25 cellular contexts compared by ENCODE assay signal in the genomic region with DNA sequence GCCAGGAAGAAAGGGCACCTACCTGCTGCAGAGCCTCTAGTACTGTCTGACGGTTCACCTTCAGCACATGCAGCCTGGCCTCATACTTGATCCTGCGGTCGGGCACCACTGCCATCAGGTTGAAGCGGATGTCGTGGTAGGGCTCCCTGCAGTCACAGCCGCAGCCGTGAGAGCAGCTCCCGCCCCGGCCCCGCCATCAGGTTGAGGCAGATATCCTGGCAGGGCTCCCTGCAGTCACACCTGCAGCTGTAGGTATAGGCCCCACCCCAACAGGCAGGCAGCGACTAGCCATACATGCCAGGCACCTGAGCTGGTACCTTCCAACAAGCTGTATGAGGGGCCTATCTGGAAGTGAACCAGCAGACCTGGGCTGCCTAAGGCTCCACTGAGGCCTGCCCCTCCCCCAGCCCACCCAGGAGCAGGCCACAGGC. TPM values are rescaled to one million over a fixed set of nuclear protein-coding genes. Genes with fewer than 3 reads are reported as not detected.
A peak's percentile ranks its signal among the peaks of the same experiment; 100 is the strongest.
DNase-seq lines count a peak whose midpoint lies in the region; ATAC-seq, FAIRE-seq and TF ChIP-seq lines count a peak whose summit lies in the region.
"Had no signal": no experiment of that assay in that cellular context is flagged by ENCODE, and none has a peak within 500 bp of the region (broad histone marks: within the 10 kb centered on the region; RNA-seq: fewer than 3 reads in every experiment).

No MANE protein-coding gene starts in this region.

- no peak for TF ChIP-seq EP300 in K562 (IDR thresholded peaks at IDR 0.05; ENCODE audit: low read length)

- WGBS in K562 (ENCODE audit: insufficient coverage, low coverage, missing lambda C conversion rate): no CpG with 5 or more reads among the region's 11 CpGs
- 47 to 81% methylated on average over 8 to 11 of the region's 11 CpGs for whole genome bisulfite sequencing in lower leg skin, 2 donors
- WGBS in thymus: 94% methylated on average over 11 of the region's 11 CpGs

- H3K4me1 ChIP-seq in K562 (replicated peaks in 1 of 2; ENCODE audit: control insufficient read depth in 2 of 2, insufficient read depth in 2 of 2, low read length in 2 of 2) (peaks cover 6 to 18% of the 10 kb centered on the region in 2 experiments; a peak in 4 of 5 replicates), thymus (ENCODE audit: control insufficient read depth, insufficient read depth, low read length) (peaks cover 7% of the 10 kb centered on the region)

- H3K4me2 ChIP-seq in K562 (ENCODE audit: insufficient read depth, low read length): 0 out of 2 replicates have a peak overlapping the region, but pooled peaks have one; percentile 5
- H3K4me2 ChIP-seq: BLaER1 treated with 17β-estradiol and CSF1 and Interleukin-3, amounts not matched to agents 10 nM and 100 nM had no signal

- H3K27me3 Mint-ChIP-seq in activated T-cell treated with anti-CD3 and anti-CD28 coated beads, Interleukin-2, amount 50 U/mL, for 4 hours (ENCODE audit: low read depth): no peaks in the 10 kb centered on the region

- no peak for TF ChIP-seq CTCF in K562 (IDR thresholded peaks at IDR 0.05 in 2 of 3, conservative IDR thresholded peaks at IDR 0.05 in 1 of 3; ENCODE audit: insufficient read depth in 2 of 3, low read depth in 1 of 3, low read length in 3 of 3)
- no peak for TF ChIP-seq CTCF in lower leg skin (IDR thresholded peaks at IDR 0.05)

- POLR2A ChIA-PET in K562 (lab: Yijun Ruan, JAX): interaction anchor here (0.6 kb wide), 1 partner anchor 268 kb away, joined by 4 read pairs; no protein-coding TSS in a partner anchor
- POLR2A ChIA-PET in HEK293T (lab: Yijun Ruan, JAX): no interaction called here

- TF ChIP-seq RAD21 in K562 (CRISPR knock-in tag; conservative IDR thresholded peaks at IDR 0.05 in 1 of 2, IDR thresholded peaks at IDR 0.05 in 1 of 2): no peak

- H3K4me1 Mint-ChIP-seq in activated T-cell treated with anti-CD3 and anti-CD28 coated beads, Interleukin-2, amount 50 U/mL, for 4 hours (ENCODE audit: low read depth): peaks cover 27% of the 10 kb centered on the region

- no peaks in the 10 kb centered on the region for H3K9me3 ChIP-seq in K562 (replicated peaks; ENCODE audit: control insufficient read depth, insufficient read depth, low read depth, low read length)
- H3K9me3 ChIP-seq in thymus (ENCODE audit: control insufficient read depth): no peaks in the 10 kb centered on the region
- H3K9me3 ChIP-seq: ascending aorta; BLaER1 treated with 17β-estradiol and CSF1 and Interleukin-3, amounts not matched to agents 10 nM and 100 nM; right lobe of liver had no signal

- FAIRE-seq in K562 (lab: Jason Lieb, UNC): no peak
- FAIRE-seq in RCC 7860 (lab: Jason Lieb, UNC): no peak
- FAIRE-seq: GM12892 had no signal

- H3K27me3 ChIP-seq in K562 (ENCODE audit: control insufficient read depth in 2 of 2, insufficient read depth in 2 of 2, low read length in 2 of 2): no peaks in the 10 kb centered on the region
- H3K27me3 ChIP-seq in thymus (ENCODE audit: control insufficient read depth, insufficient read depth): no peaks in the 10 kb centered on the region
- H3K27me3 ChIP-seq: ascending aorta; BLaER1 treated with 17β-estradiol and CSF1 and Interleukin-3, amounts not matched to agents 10 nM and 100 nM; right lobe of liver had no signal

- H3K36me3 ChIP-seq in K562 (ENCODE audit: control insufficient read depth, insufficient read depth, low read length) (peaks cover 76% of the 10 kb centered on the region; the same call in 2 of the 3 replicates), thymus (ENCODE audit: control insufficient read depth, insufficient read depth) (peaks cover 69% of the 10 kb centered on the region)

- H3K27ac ChIP-seq in K562 (ENCODE audit: extremely low read depth, low read depth, low read length): no peak overlapping the region; the same call in 2 of the 3 replicates
- peak overlapping the region; percentile 15 for H3K27ac ChIP-seq in thymus (ENCODE audit: low read depth)
- H3K27ac ChIP-seq: ascending aorta; BLaER1 treated with 17β-estradiol and CSF1 and Interleukin-3, amounts not matched to agents 10 nM and 100 nM; right lobe of liver had no signal

- CTCF ChIA-PET in K562 (lab: Yijun Ruan, JAX; ENCODE audit: low intra/inter-chr PET ratio) (no interaction called here), HEK293T (lab: Yijun Ruan, JAX) (no interaction called here)

- no TSS peak for BruUV-seq in K562 (replicated peaks; lab: Mats Ljungman, UMichigan)

- H4K20me1 ChIP-seq in K562 (replicated peaks; ENCODE audit: control insufficient read depth, insufficient read depth, low read length): no peaks in the 10 kb centered on the region

- H3K9ac ChIP-seq in K562 (ENCODE audit: insufficient read depth in 1 of 2, low read depth in 2 of 2, low read length in 2 of 2): 0 out of 4 replicates have a peak overlapping the region, but pooled peaks of 1 of the 2 experiments have one; percentile 14

- no peak overlapping the region for H3K4me3 ChIP-seq in K562
- H3K4me3 ChIP-seq in lower leg skin (ENCODE audit: low read depth, poor library complexity, severe bottlenecking): no peak overlapping the region
- no peak overlapping the region for H3K4me3 ChIP-seq in thymus (ENCODE audit: low read length)
- H3K4me3 ChIP-seq: ascending aorta; BLaER1 treated with 17β-estradiol and CSF1 and Interleukin-3, amounts not matched to agents 10 nM and 100 nM; right lobe of liver had no signal

- DNase-seq in activated T-cell treated with anti-CD3 and anti-CD28 coated beads, Interleukin-2, amount 50 U/mL, for 1 hour: peak; percentile 17
- no peak for DNase-seq in activated T-cell treated with anti-CD3 and anti-CD28 coated beads, Interleukin-2, amount 50 U/mL, for 4 hours
- DNase-seq in K562 (ENCODE audit: extremely low read depth in 1 of 4, low spot score in 3 of 4) (no peak), lower leg skin (ENCODE audit: low spot score in 2 of 2) (peak; percentile 82 to 90), NCI-H345 (lab: John Stamatoyannopoulos, UW) (no peak), RCC 7860 (ENCODE audit: low spot score) (no peak), HEK293T (ENCODE audit: extremely low spot score) (no peak)
- DNase-seq: 8988T; activated CD4-positive, CD25-positive, alpha-beta regulatory T cell; activated gamma-delta T cell; endodermal cell; GF-D8; hypothalamus; NCI-H1048; NCI-H2081 treated with DMSO at 0.1 percent for 48 hours; NCI-H748 treated with DMSO at 0.1 percent for 48 hours; occipital lobe; stimulated activated CD4-positive, alpha-beta T cell treated with anti-CD3 and anti-CD28 coated beads, Interleukin-4, amount 100 ng/mL, for 1 hour; T-helper 9 cell had no signal

- peaks cover 34% of the 10 kb centered on the region for H3K36me3 Mint-ChIP-seq in activated T-cell treated with anti-CD3 and anti-CD28 coated beads, Interleukin-2, amount 50 U/mL, for 4 hours (ENCODE audit: insufficient read depth)

- ATAC-seq in activated T-cell treated with anti-CD3 and anti-CD28 coated beads, Interleukin-2, amount 50 U/mL, for 4 hours: no peak
- no peak for ATAC-seq in K562
- ATAC-seq: right lobe of liver, SK-N-SH treated with all-trans-retinoic acid at 6 μM for 48 hours had no signal

- H3K79me2 ChIP-seq in K562 (ENCODE audit: control insufficient read depth, insufficient read depth, low read length): peaks cover 29% of the 10 kb centered on the region

- intact Hi-C loops in K562 (cut with micrococcal nuclease): no loop called here
- intact Hi-C loops in lower leg skin (cut with DNase I; ENCODE audit: low total_unique reads): no loop called here

- TF ChIP-seq POLR2A in K562 (conservative IDR thresholded peaks at IDR 0.05) (no peak), lower leg skin (IDR thresholded peaks at IDR 0.05) (no peak)

- no peaks in the 10 kb centered on the region for H3K9me1 ChIP-seq in K562 (ENCODE audit: control insufficient read depth, insufficient read depth, low read length)

- no peak overlapping the region for H3K4me3 Mint-ChIP-seq in activated T-cell treated with anti-CD3 and anti-CD28 coated beads, Interleukin-2, amount 50 U/mL, for 4 hours
- H3K4me3 Mint-ChIP-seq: endodermal cell had no signal

- in situ Hi-C loops in K562 (cut with MboI): no loop called here

- H3K9me3 Mint-ChIP-seq in activated T-cell treated with anti-CD3 and anti-CD28 coated beads, Interleukin-2, amount 50 U/mL, for 4 hours: no peaks in the 10 kb centered on the region
- H3K9me3 Mint-ChIP-seq: endodermal cell had no signal

- no peak overlapping the region for H2AFZ ChIP-seq in K562 (ENCODE audit: low read depth, low read length)

RNA-seq across cellular contexts. Expression of a gene that starts 3.6 kb away (rescaled TPM):
- total RNA-seq in activated T-cell treated with anti-CD3 and anti-CD28 coated beads, Interleukin-2, amount 50 U/mL, for 4 hours: 100 to 1,000 TPM; 117 to 130 (median 127) TPM
- 67.6 and 158 TPM in 2 replicates for total RNA-seq in K562 (2011; cell fraction: chromatin; rRNA removed; ENCODE audit: low replicate concordance)
- total RNA-seq in K562 (2011; cell fraction: nucleolus; rRNA removed): 94.0 and 97.9 TPM in 2 replicates
- 61.2 and 63.2 TPM in 2 replicates for total RNA-seq in K562 (2011; cell fraction: nucleoplasm; rRNA removed)
- total RNA-seq in K562 (2014; rRNA removed) (60.4 and 69.1 TPM in 2 replicates), K562 (2014; rRNA removed; fragmentation: Illumina TruSeq; extraction: Trizol) (21.6 and 25.8 TPM in 2 replicates), K562 (2015; rRNA removed; fragmentation: Illumina TruSeq; extraction: Trizol) (35.4 and 37.5 TPM in 2 replicates), K562 (2021) (64.9 and 66.6 TPM in 2 replicates), lower leg skin (10 to 100 TPM; 62.5 to 95.5 (median 89.7) TPM)
- polyA plus RNA-seq in K562 (2011; rRNA removed) (51.8 and 56.1 TPM in 2 replicates), K562 (2014; fragmentation: Illumina TruSeq; extraction: Trizol) (37.5 and 48.7 TPM in 2 replicates), K562 (2014; fragmentation: Nextera tagmentation; extraction: Ambion mirVana) (1 to 10 TPM; 3.4 to 5.4 TPM), K562 (2014; rRNA removed) (42.5 and 47.8 TPM in 2 replicates), thymus (86.0 TPM)
- polyA plus RNA-seq in K562 (2011; cell fraction: cytosol; rRNA removed): 55.1 and 78.1 TPM in 2 replicates
- 152 and 164 TPM in 2 replicates for polyA plus RNA-seq in K562 (2011; cell fraction: nucleus; rRNA removed)
- 55.2 and 58.8 TPM in 2 replicates for polyA plus RNA-seq in K562 (2012)
- 34.0 and 46.9 TPM in 2 replicates for polyA minus RNA-seq in K562 (2011; rRNA and poly(A)+ RNA removed)
- polyA minus RNA-seq in K562 (2011; cell fraction: cytosol; rRNA and poly(A)+ RNA removed): 28.6 and 32.7 TPM in 2 replicates
- 43.1 and 47.4 TPM in 2 replicates for polyA minus RNA-seq in K562 (2011; cell fraction: nucleus; rRNA and poly(A)+ RNA removed)

RNA-seq across cellular contexts. Expression of a gene that starts 4.2 kb away (rescaled TPM):
- total RNA-seq in activated T-cell treated with anti-CD3 and anti-CD28 coated beads, Interleukin-2, amount 50 U/mL, for 4 hours: 1 to 10 TPM; 3.6 to 5.0 (median 4.8) TPM
- 31.9 and 35.6 TPM in 2 replicates for total RNA-seq in K562 (2011; cell fraction: chromatin; rRNA removed; ENCODE audit: low replicate concordance)
- total RNA-seq in K562 (2011; cell fraction: nucleolus; rRNA removed): 25.5 and 28.0 TPM in 2 replicates
- 20.6 and 25.9 TPM in 2 replicates for total RNA-seq in K562 (2011; cell fraction: nucleoplasm; rRNA removed)
- total RNA-seq in K562 (2014; rRNA removed) (16.8 and 21.5 TPM in 2 replicates), K562 (2014; rRNA removed; fragmentation: Illumina TruSeq; extraction: Trizol) (12.7 and 18.0 TPM in 2 replicates), K562 (2015; rRNA removed; fragmentation: Illumina TruSeq; extraction: Trizol) (19.0 and 20.2 TPM in 2 replicates), K562 (2021) (16.7 and 19.5 TPM in 2 replicates), lower leg skin (10 to 100 TPM in 2 of 4 donors, 1 to 10 TPM in 2; 6.5 to 15.7 (median 10.9) TPM)
- polyA plus RNA-seq in K562 (2011; rRNA removed) (27.5 and 28.3 TPM in 2 replicates), K562 (2014; fragmentation: Illumina TruSeq; extraction: Trizol) (18.3 and 18.4 TPM in 2 replicates), K562 (2014; fragmentation: Nextera tagmentation; extraction: Ambion mirVana) (1 to 10 TPM; 2.4 to 4.1 TPM), K562 (2014; rRNA removed) (28.7 and 29.1 TPM in 2 replicates), thymus (9.1 TPM)
- 10.7 and 16.3 TPM in 2 replicates for polyA plus RNA-seq in K562 (2011; cell fraction: cytosol; rRNA removed)
- 33.0 and 39.3 TPM in 2 replicates for polyA plus RNA-seq in K562 (2011; cell fraction: nucleus; rRNA removed)
- polyA plus RNA-seq in K562 (2012): 14.0 and 20.6 TPM in 2 replicates
- polyA minus RNA-seq in K562 (2011; rRNA and poly(A)+ RNA removed): 17.5 and 19.1 TPM in 2 replicates
- 7.0 and 9.6 TPM in 2 replicates for polyA minus RNA-seq in K562 (2011; cell fraction: cytosol; rRNA and poly(A)+ RNA removed)
- polyA minus RNA-seq in K562 (2011; cell fraction: nucleus; rRNA and poly(A)+ RNA removed): 13.9 and 14.5 TPM in 2 replicates
- total RNA-seq: ascending aorta had no signal

RNA-seq across cellular contexts. Expression of a gene that starts 38.7 kb away (rescaled TPM):
- under 1 TPM; 0.05 to 0.24 (median 0.08) TPM for total RNA-seq in activated T-cell treated with anti-CD3 and anti-CD28 coated beads, Interleukin-2, amount 50 U/mL, for 4 hours
- total RNA-seq in K562 (2011; cell fraction: chromatin; rRNA removed; ENCODE audit: low replicate concordance): 0.16 TPM in 1 of 2 replicates, not detected in the other
- total RNA-seq in K562 (2011; cell fraction: nucleolus; rRNA removed): 0.13 and 0.33 TPM in 2 replicates
- 0.29 TPM in 1 of 2 replicates, not detected in the other for total RNA-seq in K562 (2011; cell fraction: nucleoplasm; rRNA removed)
- 0.04 and 0.05 TPM in 2 replicates for total RNA-seq in K562 (2014; rRNA removed)
- not detected in 2 replicates for total RNA-seq in K562 (2014; rRNA removed; fragmentation: Illumina TruSeq; extraction: Trizol)
- 0.04 and 0.11 TPM in 2 replicates for total RNA-seq in K562 (2015; rRNA removed; fragmentation: Illumina TruSeq; extraction: Trizol)
- total RNA-seq in K562 (2021): 0.07 TPM in 1 of 2 replicates, not detected in the other
- 0.11 TPM in 1 of 2 replicates, not detected in the other for polyA plus RNA-seq in K562 (2011; rRNA removed)
- polyA plus RNA-seq in K562 (2011; cell fraction: cytosol; rRNA removed): 0.06 TPM in 1 of 2 replicates, not detected in the other
- polyA plus RNA-seq in K562 (2011; cell fraction: nucleus; rRNA removed): 0.10 and 0.23 TPM in 2 replicates
- polyA plus RNA-seq in K562 (2012): 0.03 and 0.04 TPM in 2 replicates
- 0.04 TPM in 1 of 2 replicates, not detected in the other for polyA plus RNA-seq in K562 (2014; fragmentation: Illumina TruSeq; extraction: Trizol)
- not detected for polyA plus RNA-seq in K562 (2014; fragmentation: Nextera tagmentation; extraction: Ambion mirVana)
- polyA plus RNA-seq in K562 (2014; rRNA removed): not detected in 2 replicates
- not detected in 2 replicates for polyA minus RNA-seq in K562 (2011; rRNA and poly(A)+ RNA removed)
- not detected in 2 replicates for polyA minus RNA-seq in K562 (2011; cell fraction: cytosol; rRNA and poly(A)+ RNA removed)
- polyA minus RNA-seq in K562 (2011; cell fraction: nucleus; rRNA and poly(A)+ RNA removed): 0.13 and 0.22 TPM in 2 replicates
- 10 to 100 TPM; 17.9 to 49.8 (median 26.9) TPM for total RNA-seq in lower leg skin
- polyA plus RNA-seq in thymus: 6.4 TPM

RNA-seq across cellular contexts. Expression of a gene that starts 47.6 kb away (rescaled TPM):
- 1 to 10 TPM in 2 of 3 donors, under 1 TPM in 1; 0.46 to 1.4 (median 1.1) TPM for total RNA-seq in activated T-cell treated with anti-CD3 and anti-CD28 coated beads, Interleukin-2, amount 50 U/mL, for 4 hours
- total RNA-seq in K562 (2011; cell fraction: chromatin; rRNA removed; ENCODE audit: low replicate concordance): 0.65 TPM in 1 of 2 replicates, not detected in the other
- total RNA-seq in K562 (2011; cell fraction: nucleolus; rRNA removed): 1.0 and 1.3 TPM in 2 replicates
- 2.7 TPM in 1 of 2 replicates, not detected in the other for total RNA-seq in K562 (2011; cell fraction: nucleoplasm; rRNA removed)
- 0.53 TPM in 1 of 2 replicates, not detected in the other for total RNA-seq in K562 (2014; rRNA removed)
- total RNA-seq in K562 (2014; rRNA removed; fragmentation: Illumina TruSeq; extraction: Trizol): not detected in 2 replicates
- not detected in 2 replicates for total RNA-seq in K562 (2015; rRNA removed; fragmentation: Illumina TruSeq; extraction: Trizol)
- total RNA-seq in K562 (2021): 0.47 TPM in 1 of 2 replicates, not detected in the other
- polyA plus RNA-seq in K562 (2011; rRNA removed): 0.42 and 1.1 TPM in 2 replicates
- 0.60 and 1.6 TPM in 2 replicates for polyA plus RNA-seq in K562 (2011; cell fraction: cytosol; rRNA removed)
- polyA plus RNA-seq in K562 (2011; cell fraction: nucleus; rRNA removed): 3.3 and 6.2 TPM in 2 replicates
- 0.12 and 0.65 TPM in 2 replicates for polyA plus RNA-seq in K562 (2012)
- polyA plus RNA-seq in K562 (2014; fragmentation: Illumina TruSeq; extraction: Trizol): 0.85 TPM in 1 of 2 replicates, not detected in the other
- under 1 TPM; 0.08 to 0.27 TPM for polyA plus RNA-seq in K562 (2014; fragmentation: Nextera tagmentation; extraction: Ambion mirVana)
- polyA plus RNA-seq in K562 (2014; rRNA removed): 0.78 TPM in 1 of 2 replicates, not detected in the other
- 0.42 and 1.4 TPM in 2 replicates for polyA minus RNA-seq in K562 (2011; rRNA and poly(A)+ RNA removed)
- polyA minus RNA-seq in K562 (2011; cell fraction: cytosol; rRNA and poly(A)+ RNA removed): not detected in 2 replicates
- polyA minus RNA-seq in K562 (2011; cell fraction: nucleus; rRNA and poly(A)+ RNA removed): 0.44 TPM in 1 of 2 replicates, not detected in the other
- total RNA-seq in lower leg skin: 10 to 100 TPM in 3 of 4 donors, 1 to 10 TPM in 1; 6.3 to 73.7 (median 21.3) TPM
- 10.2 TPM for polyA plus RNA-seq in thymus
- total RNA-seq: occipital lobe had no signal

RNA-seq across cellular contexts. Expression of a gene that starts 49.2 kb away (rescaled TPM):
- total RNA-seq in activated T-cell treated with anti-CD3 and anti-CD28 coated beads, Interleukin-2, amount 50 U/mL, for 4 hours: 10 to 100 TPM; 60.2 to 69.1 (median 67.9) TPM
- total RNA-seq in K562 (2011; cell fraction: chromatin; rRNA removed; ENCODE audit: low replicate concordance): 205 and 431 TPM in 2 replicates
- total RNA-seq in K562 (2011; cell fraction: nucleolus; rRNA removed): 200 and 220 TPM in 2 replicates
- 158 and 172 TPM in 2 replicates for total RNA-seq in K562 (2011; cell fraction: nucleoplasm; rRNA removed)
- total RNA-seq in K562 (2014; rRNA removed): 27.9 and 35.9 TPM in 2 replicates
- total RNA-seq in K562 (2014; rRNA removed; fragmentation: Illumina TruSeq; extraction: Trizol): 13.9 and 16.1 TPM in 2 replicates
- 20.7 and 22.2 TPM in 2 replicates for total RNA-seq in K562 (2015; rRNA removed; fragmentation: Illumina TruSeq; extraction: Trizol)
- total RNA-seq in K562 (2021): 36.9 and 43.5 TPM in 2 replicates
- 34.6 and 52.5 TPM in 2 replicates for polyA plus RNA-seq in K562 (2011; rRNA removed)
- 31.2 and 33.2 TPM in 2 replicates for polyA plus RNA-seq in K562 (2011; cell fraction: cytosol; rRNA removed)
- 303 and 415 TPM in 2 replicates for polyA plus RNA-seq in K562 (2011; cell fraction: nucleus; rRNA removed)
- polyA plus RNA-seq in K562 (2012): 28.8 and 58.0 TPM in 2 replicates
- 23.4 and 28.3 TPM in 2 replicates for polyA plus RNA-seq in K562 (2014; fragmentation: Illumina TruSeq; extraction: Trizol)
- under 1 TPM; 0.44 to 0.80 TPM for polyA plus RNA-seq in K562 (2014; fragmentation: Nextera tagmentation; extraction: Ambion mirVana)
- 37.5 and 42.4 TPM in 2 replicates for polyA plus RNA-seq in K562 (2014; rRNA removed)
- 35.4 and 47.8 TPM in 2 replicates for polyA minus RNA-seq in K562 (2011; rRNA and poly(A)+ RNA removed)
- polyA minus RNA-seq in K562 (2011; cell fraction: cytosol; rRNA and poly(A)+ RNA removed): 23.4 and 31.6 TPM in 2 replicates
- 68.9 and 75.8 TPM in 2 replicates for polyA minus RNA-seq in K562 (2011; cell fraction: nucleus; rRNA and poly(A)+ RNA removed)
- 100 to 1,000 TPM in 1 of 4 donors, 10 to 100 TPM in 3; 69.9 to 133 (median 85.9) TPM for total RNA-seq in lower leg skin
- polyA plus RNA-seq in thymus: 62.3 TPM

Comparison
In these comparisons a context has a peak if more than half of its experiments do, and no peak if none do; other contexts are left out.
1. DNase-seq: peak in activated T-cell treated with anti-CD3 and anti-CD28 coated beads, Interleukin-2, amount 50 U/mL, for 1 hour (single experiment) and lower leg skin (2 of 2); none in activated T-cell treated with anti-CD3 and anti-CD28 coated beads, Interleukin-2, amount 50 U/mL, for 4 hours (single experiment), K562 (0 of 4), NCI-H345 (single experiment), RCC 7860 (single experiment) and HEK293T (single experiment).
2. RNA of a gene that starts 38.7 kb away (total RNA-seq): 17.9 to 49.8 TPM in lower leg skin; 0.05 to 0.24 TPM in activated T-cell treated with anti-CD3 and anti-CD28 coated beads, Interleukin-2, amount 50 U/mL, for 4 hours and 0.04 to 0.33 TPM in K562; every median in the first group is over 10 times any median in the second.